Comparison of ENCODE assay signal across 8 cellular contexts in the genomic region with DNA sequence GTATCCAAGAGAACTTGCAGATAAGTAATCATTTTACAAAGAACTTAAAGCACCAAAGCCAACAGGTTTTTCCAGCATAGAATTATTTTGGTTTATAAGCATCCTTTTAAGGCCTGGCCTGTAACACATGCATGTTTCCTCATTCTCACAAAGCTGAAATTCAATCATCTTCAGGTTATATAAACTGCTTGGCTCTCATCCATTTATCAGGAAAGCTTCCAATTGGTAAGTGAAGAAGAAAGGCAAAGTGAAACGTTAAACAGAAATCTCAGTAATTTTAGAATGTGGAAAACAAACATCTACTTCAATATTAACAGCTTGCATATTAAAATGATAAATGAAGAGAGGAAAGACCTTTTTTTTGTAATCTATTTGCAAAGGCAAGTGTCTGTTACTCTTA. TPM values are rescaled to one million over a fixed set of nuclear protein-coding genes. Genes with fewer than 3 reads are reported as not detected.
DNase-seq lines count a peak whose midpoint lies in the region; ATAC-seq and TF ChIP-seq lines count a peak whose summit lies in the region.

No MANE protein-coding gene starts in this region.

- CTCF ChIA-PET in Caco-2 (lab: Charles Lee): interaction anchor here (1.2 to 1.4 kb wide), 2 partner anchors 16 to 320 kb away, joined by 3 read pairs; no protein-coding TSS in a partner anchor

- H3K4me2 ChIP-seq in osteoblast (ENCODE audit: insufficient read depth, low read length): peak overlapping the region; percentile 88

- H2AFZ ChIP-seq in osteoblast (ENCODE audit: low read length): no peak overlapping the region

- H3K36me3 Mint-ChIP-seq in Caco-2 (ENCODE audit: insufficient read depth, unreplicated experiment): peaks cover 59% of the 10 kb centered on the region

- ATAC-seq in HG03439 (IDR thresholded peaks at IDR 0.05; ENCODE audit: unreplicated experiment) (no peak), GM19395 (IDR thresholded peaks at IDR 0.05; ENCODE audit: unreplicated experiment) (no peak)

- H3K27ac Mint-ChIP-seq in Caco-2 (ENCODE audit: unreplicated experiment): no peak overlapping the region

- intact Hi-C loops in Caco-2 (cut with micrococcal nuclease; ENCODE audit: unreplicated experiment): no loop called here

- H3K9me3 Mint-ChIP-seq in Caco-2 (ENCODE audit: unreplicated experiment): no peaks in the 10 kb centered on the region

- H3K4me3 Mint-ChIP-seq in Caco-2 (ENCODE audit: unreplicated experiment): peak overlapping the region; percentile 87

- H3K79me2 ChIP-seq in osteoblast (ENCODE audit: insufficient read depth, low read length): peaks cover 74% of the 10 kb centered on the region

- no peaks in the 10 kb centered on the region for H3K9me3 ChIP-seq in Caco-2
- no peaks in the 10 kb centered on the region for H3K9me3 ChIP-seq in osteoblast (ENCODE audit: low read depth, low read length)

- no peaks in the 10 kb centered on the region for H3K27me3 ChIP-seq in Caco-2 (replicated peaks; ENCODE audit: control insufficient read depth, insufficient read depth, low read length)
- no peaks in the 10 kb centered on the region for H3K27me3 ChIP-seq in osteoblast (ENCODE audit: insufficient read depth, low read length)

- POLR2A ChIA-PET in Caco-2 (lab: Charles Lee): no interaction called here

- H3K4me3 ChIP-seq in Caco-2 (ENCODE audit: low read depth, low read length) (peak overlapping the region; percentile 99), osteoblast (ENCODE audit: insufficient read depth, low read length) (peak overlapping the region; percentile 90)

- H3K4me1 ChIP-seq in Caco-2: peaks cover 11% of the 10 kb centered on the region
- peaks cover 28% of the 10 kb centered on the region for H3K4me1 ChIP-seq in osteoblast (ENCODE audit: insufficient read depth, low read length)

- H3K36me3 ChIP-seq in Caco-2 (ENCODE audit: control insufficient read depth, insufficient read depth, low read length) (peaks cover 3% of the 10 kb centered on the region; the same call in 1 of the 2 replicates), osteoblast (ENCODE audit: insufficient read depth, low read length) (peaks cover 24% of the 10 kb centered on the region)

- H3K27ac ChIP-seq in osteoblast (ENCODE audit: low read depth, low read length): peak overlapping the region; percentile 98

- DNase-seq in Caco-2 (no peak), NCI-H1105 treated with DMSO at 0.1 percent for 48 hours (lab: John Stamatoyannopoulos, UW) (peak; percentile 20), dermis blood vessel endothelial cell (peak; percentile 10), osteoblast (ENCODE audit: insufficient read length, low spot score, missing footprints) (peak; percentile 42), NCI-H146 treated with DMSO at 0.1 percent for 48 hours (lab: John Stamatoyannopoulos, UW; ENCODE audit: unreplicated experiment) (no peak), KG1 (lab: John Stamatoyannopoulos, UW) (no peak)

- peaks cover 26% of the 10 kb centered on the region for H4K20me1 ChIP-seq in osteoblast (ENCODE audit: insufficient read depth, low read length)

- TF ChIP-seq CTCF in Caco-2 (IDR thresholded peaks at IDR 0.05; ENCODE audit: insufficient read depth in 1 of 2, low read depth in 1 of 2, low read length in 1 of 2, severe bottlenecking in 1 of 2, unreplicated experiment in 1 of 2) (no peak), osteoblast (IDR thresholded peaks at IDR 0.05; ENCODE audit: extremely low read depth, low read depth, low read length) (no peak)

- TSS peak; percentile 38 for BruUV-seq in Caco-2 (replicated peaks; lab: Mats Ljungman, UMichigan)

- H3K4me1 Mint-ChIP-seq in Caco-2 (ENCODE audit: low read depth, unreplicated experiment): peaks cover 6% of the 10 kb centered on the region

- no peaks in the 10 kb centered on the region for H3K27me3 Mint-ChIP-seq in Caco-2 (ENCODE audit: insufficient read depth, unreplicated experiment)

RNA-seq across cellular contexts. Expression of a gene that starts 1.6 kb away (rescaled TPM):
- total RNA-seq in Caco-2 (2022): 89.4 and 90.8 TPM in 2 replicates
- total RNA-seq in dermis blood vessel endothelial cell: 169 and 248 TPM in 2 replicates
- total RNA-seq in osteoblast: 97.5 and 124 TPM in 2 replicates

RNA-seq across cellular contexts. Expression of a gene that starts 1.9 kb away (rescaled TPM):
- total RNA-seq in Caco-2 (2022) (97.1 and 103 TPM in 2 replicates), dermis blood vessel endothelial cell (272 and 304 TPM in 2 replicates), osteoblast (230 and 238 TPM in 2 replicates)

RNA-seq across cellular contexts. Expression of a gene that starts 58.4 kb away (rescaled TPM):
- total RNA-seq in Caco-2 (2022) (121 and 124 TPM in 2 replicates), dermis blood vessel endothelial cell (151 and 153 TPM in 2 replicates), osteoblast (87.9 and 94.3 TPM in 2 replicates)

Comparison
In these comparisons a context has a peak if more than half of its experiments do, and no peak if none do; other contexts are left out.
1. DNase-seq: peak in NCI-H1105 treated with DMSO at 0.1 percent for 48 hours (single experiment), dermis blood vessel endothelial cell (single experiment) and osteoblast (single experiment); none in Caco-2 (0 of 2), NCI-H146 treated with DMSO at 0.1 percent for 48 hours (single experiment) and KG1 (single experiment).